In the genomic region with DNA sequence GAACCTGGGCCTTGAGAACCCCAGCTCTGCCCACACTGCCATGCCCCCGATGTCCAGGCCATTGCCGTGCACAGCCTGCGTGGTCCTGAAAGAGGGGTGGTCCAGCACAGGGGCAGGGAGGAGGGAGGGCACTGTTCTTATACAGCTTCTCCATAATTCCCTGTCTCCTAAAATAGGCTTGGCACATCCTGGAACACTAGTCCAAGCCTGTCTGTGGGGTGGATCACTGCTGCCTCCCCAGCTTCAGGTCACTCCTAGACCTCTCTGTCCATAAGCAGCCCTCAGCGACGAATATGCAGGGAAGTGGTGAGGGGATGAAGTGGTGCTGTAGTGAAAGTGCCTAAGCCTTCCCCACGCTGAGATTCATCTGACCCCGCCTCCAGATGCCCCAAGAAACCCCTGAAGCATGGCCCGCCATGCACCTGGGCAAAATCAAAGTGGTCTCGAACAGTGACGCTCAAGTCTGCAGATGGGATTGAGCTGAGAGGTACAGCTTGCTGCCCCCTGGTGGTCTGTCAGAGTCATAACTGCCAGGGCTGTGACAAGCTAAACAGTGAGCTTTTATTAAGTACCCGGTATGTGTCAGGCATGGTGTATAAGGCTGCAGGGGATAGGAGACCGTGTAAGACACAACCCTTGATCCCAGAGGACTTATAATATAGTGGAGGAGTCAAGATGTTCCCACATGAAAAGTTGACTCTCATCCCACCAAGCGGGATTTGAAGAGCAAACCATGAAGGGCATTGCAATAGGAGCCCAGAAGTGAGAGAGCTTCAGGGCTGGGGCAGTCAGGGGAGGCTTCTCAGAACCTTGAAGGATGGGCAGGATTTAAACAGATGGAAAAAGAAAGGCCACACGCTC, we compare ENCODE assay signal across 8 cellular contexts.
DNase-seq lines count a peak whose midpoint lies in the region; ATAC-seq and TF ChIP-seq lines count a peak whose summit lies in the region.

No MANE protein-coding gene starts in this region.

- ATAC-seq in HG02870 (IDR thresholded peaks at IDR 0.05; ENCODE audit: unreplicated experiment) (peak; percentile 63), GM19023 (IDR thresholded peaks at IDR 0.05; ENCODE audit: unreplicated experiment) (no peak)

- DNase-seq in GM13976 (ENCODE audit: low spot score): peak; percentile 80
- peak; percentile 82 for DNase-seq in NCI-H187 treated with DMSO at 0.1 percent for 48 hours (lab: John Stamatoyannopoulos, UW)
- peak; percentile 46 for DNase-seq in T1000 (lab: John Stamatoyannopoulos, UW)
- DNase-seq in astrocyte of the cerebellum (ENCODE audit: low read depth): no peak
- peak; percentile 52 for DNase-seq in iPS DF 19.7 (ENCODE audit: low read depth, low spot score)
- DNase-seq in stimulated activated CD4-positive, alpha-beta T cell treated with anti-CD3 and anti-CD28 coated beads, Interleukin-12 subunit alpha, Interleukin-12 subunit beta, amount 100 ng/mL, for 24 hours (ENCODE audit: low read depth in 2 of 2): peak; percentile 27 to 45

- no peak overlapping the region for H3K4me3 ChIP-seq in astrocyte of the cerebellum (ENCODE audit: low read depth, low read length)

- peak; percentile 84 for TF ChIP-seq CTCF in GM13976 (IDR thresholded peaks at IDR 0.05; ENCODE audit: borderline replicate concordance, control extremely low read depth, extremely low read depth, insufficient read depth, missing control alignments)
- peak; percentile 95 for TF ChIP-seq CTCF in astrocyte of the cerebellum (IDR thresholded peaks at IDR 0.05; ENCODE audit: low read depth, low read length, missing control alignments)

- in situ Hi-C loops in GM13976 (cut with MboI; ENCODE audit: low sequenced_read_pairs, unreplicated experiment) (loop anchor here (10.0 to 25.0 kb wide), 2 partner anchors 95 to 722 kb away; a partner anchor contains a TSS), astrocyte of the cerebellum (cut with HindIII; ENCODE audit: low sequenced_read_pairs) (loop anchor here (5.0 kb wide), 1 partner anchor 97 kb away; no protein-coding TSS in a partner anchor)
